ENCODE assay signal across 14 cellular contexts in genomic region chr6:4907602-4908001, GRCh38.
DNase-seq lines count a peak whose midpoint lies in the region; ATAC-seq and TF ChIP-seq lines count a peak whose summit lies in the region.
"Had no signal": no experiment of that assay in that cellular context is flagged by ENCODE, and none has a peak within 500 bp of the region (broad histone marks: within the 10 kb centered on the region; RNA-seq: fewer than 3 reads in every experiment).

No MANE protein-coding gene starts in this region.

- H3K4me1 Mint-ChIP-seq in CD4-positive, CD25-positive, alpha-beta regulatory T cell = peaks cover 17 to 47% (median 28%) of the 10 kb centered on the region in 4 donors
- H3K4me1 Mint-ChIP-seq in effector memory CD8-positive, alpha-beta T cell (ENCODE audit: low read depth in 2 of 2) = peaks cover 36 to 37% of the 10 kb centered on the region in 2 donors
- H3K4me1 Mint-ChIP-seq in mesothelial cell of epicardium = peaks cover 28% of the 10 kb centered on the region

- H4K20me1 ChIP-seq in KMS-11 (ENCODE audit: insufficient read depth) = peaks cover 4% of the 10 kb centered on the region; the same call in 1 of the 2 replicates

- no peak for TF ChIP-seq CTCF in KMS-11 (conservative IDR thresholded peaks at IDR 0.05; ENCODE audit: low read depth, low read length)
- TF ChIP-seq CTCF in mesothelial cell of epicardium (IDR thresholded peaks at IDR 0.05; ENCODE audit: unreplicated experiment) = no peak

- ATAC-seq in CD4-positive, CD25-positive, alpha-beta regulatory T cell (ENCODE audit: low read depth in 2 of 2) = no peak
- peak; percentile 55 for ATAC-seq in GM19351 (IDR thresholded peaks at IDR 0.05; ENCODE audit: unreplicated experiment)
- peak; percentile 42 for ATAC-seq in effector memory CD8-positive, alpha-beta T cell (replicated peaks)
- ATAC-seq: HepG2, Panc1 had no signal

- H3K27me3 Mint-ChIP-seq in CD4-positive, CD25-positive, alpha-beta regulatory T cell = no peaks in the 10 kb centered on the region
- no peaks in the 10 kb centered on the region for H3K27me3 Mint-ChIP-seq in effector memory CD8-positive, alpha-beta T cell
- H3K27me3 Mint-ChIP-seq in mesothelial cell of epicardium (ENCODE audit: low read depth) = no peaks in the 10 kb centered on the region

- H3K4me3 Mint-ChIP-seq in CD4-positive, CD25-positive, alpha-beta regulatory T cell = no peak overlapping the region
- H3K4me3 Mint-ChIP-seq in effector memory CD8-positive, alpha-beta T cell = peak overlapping the region; percentile 75 to 80
- no peak overlapping the region for H3K4me3 Mint-ChIP-seq in mesothelial cell of epicardium

- H3K9me3 ChIP-seq in CD4-positive, CD25-positive, alpha-beta regulatory T cell (ENCODE audit: control insufficient read depth in 2 of 2, low read length in 2 of 2) = no peaks in the 10 kb centered on the region
- H3K9me3 ChIP-seq: transverse colon had no signal

- peaks cover 37% of the 10 kb centered on the region for H3K36me3 Mint-ChIP-seq in CD4-positive, CD25-positive, alpha-beta regulatory T cell
- no peaks in the 10 kb centered on the region for H3K36me3 Mint-ChIP-seq in effector memory CD8-positive, alpha-beta T cell (ENCODE audit: insufficient read depth)
- H3K36me3 Mint-ChIP-seq in mesothelial cell of epicardium = peaks cover 20% of the 10 kb centered on the region

- no peak for TF ChIP-seq POLR2A in erythroblast (IDR thresholded peaks at IDR 0.05; ENCODE audit: low read length)

- peaks cover 13% of the 10 kb centered on the region for H3K4me1 ChIP-seq in CD4-positive, CD25-positive, alpha-beta regulatory T cell (ENCODE audit: control insufficient read depth, insufficient read depth, low read length, poor library complexity, severe bottlenecking)
- H3K4me1 ChIP-seq in KMS-11 (ENCODE audit: low read depth, poor library complexity, severe bottlenecking) = peaks cover 56% of the 10 kb centered on the region

- peak in 1 of 3 donors; percentile 35 for DNase-seq in CD4-positive, CD25-positive, alpha-beta regulatory T cell
- no peak for DNase-seq in effector memory CD8-positive, alpha-beta T cell
- no peak for DNase-seq in erythroblast (lab: John Stamatoyannopoulos, UW)
- no peak for DNase-seq in mesothelial cell of epicardium (ENCODE audit: low spot score in 2 of 2, unreplicated experiment in 2 of 2)
- no peak for DNase-seq in effector CD4-positive, alpha-beta T cell
- DNase-seq in LoVo (ENCODE audit: low spot score) = no peak
- DNase-seq: DMS79 treated with DMSO at 0.1 percent for 48 hours, NCI-H1436, NCI-H524 had no signal

- H3K36me3 ChIP-seq in CD4-positive, CD25-positive, alpha-beta regulatory T cell (ENCODE audit: control insufficient read depth, insufficient read depth, low read length) = peaks cover 5% of the 10 kb centered on the region
- H3K36me3 ChIP-seq in KMS-11 (ENCODE audit: insufficient read depth) = no peaks in the 10 kb centered on the region
- H3K36me3 ChIP-seq: transverse colon had no signal

- H3K79me2 ChIP-seq in KMS-11 (ENCODE audit: insufficient read depth, low read depth) = peaks cover 98% of the 10 kb centered on the region; the same call in 1 of the 2 replicates

- H3K9ac ChIP-seq in KMS-11 = no peak overlapping the region

- H3K9me3 Mint-ChIP-seq in CD4-positive, CD25-positive, alpha-beta regulatory T cell = no peaks in the 10 kb centered on the region
- H3K9me3 Mint-ChIP-seq in effector memory CD8-positive, alpha-beta T cell = no peaks in the 10 kb centered on the region
- no peaks in the 10 kb centered on the region for H3K9me3 Mint-ChIP-seq in mesothelial cell of epicardium

- H3K4me3 ChIP-seq in CD4-positive, CD25-positive, alpha-beta regulatory T cell (ENCODE audit: low read depth, low read length) = no peak overlapping the region
- H3K4me3 ChIP-seq in KMS-11 (IDR thresholded peaks at IDR 0.05; ENCODE audit: insufficient read depth, low read depth, low read length) = no peak overlapping the region
- H3K4me3 ChIP-seq: transverse colon had no signal

- no peaks in the 10 kb centered on the region for H3K27me3 ChIP-seq in CD4-positive, CD25-positive, alpha-beta regulatory T cell (ENCODE audit: control insufficient read depth, insufficient read depth, low read length)
- no peaks in the 10 kb centered on the region for H3K27me3 ChIP-seq in KMS-11 (ENCODE audit: insufficient read depth, low read depth)
- H3K27me3 ChIP-seq: transverse colon had no signal

- H2AFZ ChIP-seq in KMS-11 (ENCODE audit: low read depth) = no peak overlapping the region

- H3K27ac ChIP-seq in CD4-positive, CD25-positive, alpha-beta regulatory T cell (ENCODE audit: insufficient read depth, low read length, poor library complexity, severe bottlenecking) = no peak overlapping the region
- H3K27ac ChIP-seq in KMS-11 = no peak overlapping the region

- H3K27ac Mint-ChIP-seq in CD4-positive, CD25-positive, alpha-beta regulatory T cell = peak overlapping the region in 2 of 3 donors; percentile 38 to 49
- H3K27ac Mint-ChIP-seq in effector memory CD8-positive, alpha-beta T cell = peak overlapping the region; percentile 88 to 90
- H3K27ac Mint-ChIP-seq in mesothelial cell of epicardium = no peak overlapping the region

- H3K4me2 ChIP-seq in KMS-11 = peak overlapping the region; percentile 75

Comparison
In these comparisons a context has a peak if more than half of its experiments do, and no peak if none do; other contexts are left out.
1. ATAC-seq: peak in GM19351 (single experiment) and effector memory CD8-positive, alpha-beta T cell (single experiment); none in CD4-positive, CD25-positive, alpha-beta regulatory T cell (0 of 2).
2. H3K4me3 Mint-ChIP-seq: peak in effector memory CD8-positive, alpha-beta T cell (2 of 2); none in CD4-positive, CD25-positive, alpha-beta regulatory T cell (0 of 4) and mesothelial cell of epicardium (single experiment).